Comparison of ENCODE assay signal across 15 cellular contexts in genomic region chr5:133801955-133802751, GRCh38.
DNase-seq lines count a peak whose midpoint lies in the region; ATAC-seq and TF ChIP-seq lines count a peak whose summit lies in the region.
"Had no signal": no experiment of that assay in that cellular context is flagged by ENCODE, and none has a peak within 500 bp of the region (broad histone marks: within the 10 kb centered on the region; RNA-seq: fewer than 3 reads in every experiment).

No MANE protein-coding gene starts in this region.

- TF ChIP-seq CTCF in fibroblast of pulmonary artery (IDR thresholded peaks at IDR 0.05; ENCODE audit: low read length, missing control alignments), result no peak

- H3K4me3 ChIP-seq in fibroblast of pulmonary artery (replicated peaks; ENCODE audit: low read depth, low read length), result no peak overlapping the region
- H3K4me3 ChIP-seq: tibial nerve had no signal

- ATAC-seq in GM19455 (IDR thresholded peaks at IDR 0.05; ENCODE audit: unreplicated experiment), result no peak
- ATAC-seq: HCT116 had no signal

- DNase-seq in EH (ENCODE audit: low read depth) (peak; percentile 54), RPMI7951 (ENCODE audit: low read depth) (peak; percentile 42), fibroblast of pulmonary artery (ENCODE audit: low read depth) (peak; percentile 16), myocyte (ENCODE audit: low read depth) (peak; percentile 16), SKM-1 (lab: John Stamatoyannopoulos, UW; ENCODE audit: unreplicated experiment) (no peak), OCI-M2 (lab: John Stamatoyannopoulos, UW; ENCODE audit: unreplicated experiment) (no peak)
- DNase-seq in activated naive CD4-positive, alpha-beta T cell (lab: John Stamatoyannopoulos, UW), result no peak
- DNase-seq: cerebellar nuclear complex; DMS53; NCI-H2107; stimulated activated CD4-positive, alpha-beta T cell treated with anti-CD3 and anti-CD28 coated beads, Interleukin-1b, Interleukin-23, amount 100 ng/mL, for 48 hours; stimulated activated CD8-positive, alpha-beta memory T cell treated with anti-CD3 and anti-CD28 coated beads, Interleukin-4, amount 100 ng/mL, for 48 hours had no signal

Comparison
In these comparisons a context has a peak if more than half of its experiments do, and no peak if none do; other contexts are left out.
1. DNase-seq: peak in EH (single experiment), RPMI7951 (single experiment), fibroblast of pulmonary artery (single experiment) and myocyte (single experiment); none in activated naive CD4-positive, alpha-beta T cell (0 of 4), SKM-1 (single experiment) and OCI-M2 (single experiment).